21 cellular contexts compared by ENCODE assay signal in the genomic region with DNA sequence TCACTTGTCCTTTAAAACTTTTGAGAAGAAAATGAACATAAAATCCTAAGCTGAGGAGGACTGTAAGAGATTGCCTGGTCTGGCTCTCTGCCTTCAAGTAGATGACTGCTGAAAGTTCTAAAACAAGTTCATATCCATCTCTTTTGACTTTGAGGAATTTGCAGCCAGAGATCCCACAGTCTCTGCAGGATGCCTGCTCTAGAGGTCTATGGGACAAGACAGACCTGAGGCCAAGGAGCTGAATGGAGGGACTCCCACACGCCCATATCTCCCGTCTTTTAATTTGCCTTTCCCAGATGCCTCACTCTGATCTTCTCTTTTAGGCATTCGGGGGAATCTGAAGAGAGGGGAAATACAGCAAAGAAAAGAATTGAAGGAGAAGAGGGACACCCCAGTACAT.
A peak's percentile ranks its signal among the peaks of the same experiment; 100 is the strongest.
DNase-seq lines count a peak whose midpoint lies in the region; ATAC-seq and TF ChIP-seq lines count a peak whose summit lies in the region.
"Had no signal": no experiment of that assay in that cellular context is flagged by ENCODE, and none has a peak within 500 bp of the region (broad histone marks: within the 10 kb centered on the region; RNA-seq: fewer than 3 reads in every experiment).

No MANE protein-coding gene starts in this region.

- peaks cover 4% of the 10 kb centered on the region; the same call in 1 of the 2 replicates for H3K79me2 ChIP-seq in GM23248 (ENCODE audit: insufficient read depth)
- peaks cover 2% of the 10 kb centered on the region for H3K79me2 ChIP-seq in fibroblast of lung (ENCODE audit: control insufficient read depth, insufficient read depth, low read length)

- no peaks in the 10 kb centered on the region for H3K9me3 ChIP-seq in GM23248 (ENCODE audit: low read depth)
- no peaks in the 10 kb centered on the region for H3K9me3 ChIP-seq in fibroblast of lung (ENCODE audit: control insufficient read depth, insufficient read depth, low read depth, low read length)
- H3K9me3 ChIP-seq in sigmoid colon = no peaks in the 10 kb centered on the region
- H3K9me3 ChIP-seq: transverse colon had no signal

- H3K4me1 ChIP-seq in GM23248 (ENCODE audit: insufficient read depth) = peaks cover 44% of the 10 kb centered on the region
- peaks cover 20% of the 10 kb centered on the region for H3K4me1 ChIP-seq in fibroblast of lung (ENCODE audit: control insufficient read depth, extremely low read depth, insufficient read depth, low read length)
- peaks cover 0 to 34% (median 17%) of the 10 kb centered on the region in 4 donors for H3K4me1 ChIP-seq in sigmoid colon

- H3K4me3 Mint-ChIP-seq in WTC11 = no peak overlapping the region
- H3K4me3 Mint-ChIP-seq: activated CD4-positive, alpha-beta memory T cell treated with anti-CD3 and anti-CD28 coated beads, Interleukin-2, amount 10 ng/mL, durations not matched to agents 7 days and 5 days; activated naive CD8-positive, alpha-beta T cell treated with anti-CD3 and anti-CD28 coated beads, Interleukin-2, amount 50 U/mL, for 24 hours; dendritic cell treated with granulocyte-macrophage colony-stimulating factor and Interleukin-4, amounts not matched to agents 40 ng/mL and 50 ng/mL, for 4 days had no signal

- H3K9me2 ChIP-seq in GM23248 (ENCODE audit: insufficient read depth) = no peaks in the 10 kb centered on the region

- H3K27me3 ChIP-seq in GM23248 (replicated peaks; ENCODE audit: insufficient read depth) = no peaks in the 10 kb centered on the region
- no peaks in the 10 kb centered on the region for H3K27me3 ChIP-seq in fibroblast of lung (ENCODE audit: control insufficient read depth, insufficient read depth, low read length)
- no peaks in the 10 kb centered on the region for H3K27me3 ChIP-seq in sigmoid colon
- H3K27me3 ChIP-seq: BLaER1 treated with 17β-estradiol and CSF1 and Interleukin-3, amounts not matched to agents 10 nM and 100 nM; transverse colon had no signal

- peaks cover 4% of the 10 kb centered on the region; the same call in 1 of the 2 replicates for H3K36me3 Mint-ChIP-seq in WTC11

- WGBS in GM23248 (ENCODE audit: low coverage in 1 of 2, low lambda C conversion rate in 2 of 2, missing lambda C conversion rate in 2 of 2), 2 experiments = 58 to 63% methylated on average over 3 of the region's 3 CpGs
- WGBS in sigmoid colon, 2 donors = 88 to 91% methylated on average over 3 of the region's 3 CpGs

- no peak overlapping the region; the same call in 1 of the 2 replicates for H3K9ac ChIP-seq in GM23248
- H3K9ac ChIP-seq in fibroblast of lung (ENCODE audit: insufficient read depth, low read length) = no peak overlapping the region
- H3K9ac ChIP-seq: BLaER1 treated with 17β-estradiol and CSF1 and Interleukin-3, amounts not matched to agents 10 nM and 100 nM had no signal

- H3K36me3 ChIP-seq in GM23248 (ENCODE audit: low read depth) (peaks cover 18% of the 10 kb centered on the region), fibroblast of lung (ENCODE audit: control insufficient read depth, insufficient read depth, low read length) (peaks cover 3% of the 10 kb centered on the region), sigmoid colon (peaks cover 0 to 14% (median 0%) of the 10 kb centered on the region in 4 donors)
- H3K36me3 ChIP-seq: BLaER1 treated with 17β-estradiol and CSF1 and Interleukin-3, amounts not matched to agents 10 nM and 100 nM; transverse colon had no signal

- in situ Hi-C loops in GM23248 (cut with MboI) = no loop called here

- CTCF ChIA-PET in WTC11 (lab: Charles Lee) = no interaction called here

- TF ChIP-seq POLR2A in sigmoid colon (IDR thresholded peaks at IDR 0.05) = no peak

- H3K4me2 ChIP-seq in GM23248 (ENCODE audit: unreplicated experiment) = peak overlapping the region; percentile 15
- H3K4me2 ChIP-seq in fibroblast of lung (ENCODE audit: extremely low read depth, insufficient read depth, low read length) = no peak overlapping the region

- H3K27ac Mint-ChIP-seq in WTC11 = peak overlapping the region; percentile 71; the same call in 1 of the 2 replicates
- H3K27ac Mint-ChIP-seq: activated CD4-positive, alpha-beta memory T cell treated with anti-CD3 and anti-CD28 coated beads, Interleukin-2, amount 10 ng/mL, durations not matched to agents 7 days and 5 days; dendritic cell treated with granulocyte-macrophage colony-stimulating factor and Interleukin-4, amounts not matched to agents 40 ng/mL and 50 ng/mL, for 4 days had no signal

- H4K20me1 ChIP-seq in GM23248 (ENCODE audit: insufficient read depth) = no peaks in the 10 kb centered on the region
- H4K20me1 ChIP-seq in fibroblast of lung (ENCODE audit: control insufficient read depth, extremely low read depth, insufficient read depth, low read length) = no peaks in the 10 kb centered on the region
- H4K20me1 ChIP-seq: BLaER1 treated with 17β-estradiol and CSF1 and Interleukin-3, amounts not matched to agents 10 nM and 100 nM had no signal

- intact Hi-C loops in sigmoid colon (cut with DNase I) = no loop called here

- H3K4me1 Mint-ChIP-seq in WTC11 = peaks cover 29% of the 10 kb centered on the region

- POLR2A ChIA-PET in WTC11 (lab: Charles Lee) = no interaction called here

- H3K27ac ChIP-seq in GM23248 = peak overlapping the region; percentile 1; the same call in 1 of the 2 replicates
- H3K27ac ChIP-seq in fibroblast of lung (ENCODE audit: insufficient read depth, low read length) = peak overlapping the region; percentile 52
- H3K27ac ChIP-seq in sigmoid colon = peak overlapping the region in 3 of 4 donors; percentile 2 to 6 (median 4)
- H3K27ac ChIP-seq: BLaER1 treated with 17β-estradiol and CSF1 and Interleukin-3, amounts not matched to agents 10 nM and 100 nM had no signal

- ATAC-seq in WTC11 (peak; percentile 41), HG03025 (IDR thresholded peaks at IDR 0.05; ENCODE audit: low FRiP score, unreplicated experiment) (no peak), GM21381 (IDR thresholded peaks at IDR 0.05; ENCODE audit: unreplicated experiment) (no peak), GM18498 (IDR thresholded peaks at IDR 0.05; ENCODE audit: unreplicated experiment) (no peak)
- ATAC-seq: HCT116 had no signal

- no peak for TF ChIP-seq EP300 in sigmoid colon (IDR thresholded peaks at IDR 0.05)

- H2AFZ ChIP-seq in GM23248 = no peak overlapping the region
- no peak overlapping the region for H2AFZ ChIP-seq in fibroblast of lung (ENCODE audit: low read length)

- peaks cover 40% of the 10 kb centered on the region for H3F3A ChIP-seq in GM23248 (ENCODE audit: insufficient read depth)

- TF ChIP-seq CTCF in WTC11 (IDR thresholded peaks at IDR 0.05) (no peak), fibroblast of lung (conservative IDR thresholded peaks at IDR 0.05 in 1 of 2, IDR thresholded peaks at IDR 0.05 in 1 of 2; ENCODE audit: low read depth in 1 of 2, low read length in 2 of 2) (no peak), sigmoid colon (IDR thresholded peaks at IDR 0.05) (no peak)

- H3K9me3 Mint-ChIP-seq in WTC11 = peaks cover 5% of the 10 kb centered on the region
- H3K9me3 Mint-ChIP-seq: activated CD4-positive, alpha-beta memory T cell treated with anti-CD3 and anti-CD28 coated beads, Interleukin-2, amount 10 ng/mL, durations not matched to agents 7 days and 5 days; dendritic cell treated with granulocyte-macrophage colony-stimulating factor and Interleukin-4, amounts not matched to agents 40 ng/mL and 50 ng/mL, for 4 days had no signal

- no peaks in the 10 kb centered on the region for H3K27me3 Mint-ChIP-seq in WTC11 (ENCODE audit: low read depth)

- no peak overlapping the region for H3K4me3 ChIP-seq in GM23248
- no peak overlapping the region for H3K4me3 ChIP-seq in fibroblast of lung (replicated peaks in 1 of 4; ENCODE audit: control extremely low read depth in 1 of 4, insufficient read depth in 1 of 4, low read depth in 3 of 4, low read length in 4 of 4)
- H3K4me3 ChIP-seq in sigmoid colon = no peak overlapping the region
- H3K4me3 ChIP-seq: BLaER1 treated with 17β-estradiol and CSF1 and Interleukin-3, amounts not matched to agents 10 nM and 100 nM; transverse colon had no signal

- DNase-seq in GM23248 = no peak
- DNase-seq in WTC11 (ENCODE audit: low spot score) = no peak
- no peak for DNase-seq in fibroblast of lung (ENCODE audit: low read depth in 2 of 2)
- DNase-seq in sigmoid colon = no peak
- no peak for DNase-seq in COR-L47 (lab: John Stamatoyannopoulos, UW)
- DNase-seq: ACHN; activated CD4-positive, alpha-beta memory T cell treated with anti-CD3 and anti-CD28 coated beads, Interleukin-2, amount 10 ng/mL, durations not matched to agents 7 days and 5 days; activated effector memory CD4-positive, alpha-beta T cell treated with anti-CD3 and anti-CD28 coated beads, Interleukin-2, amount 50 U/mL, for 16 hours; activated naive CD8-positive, alpha-beta T cell treated with anti-CD3 and anti-CD28 coated beads, Interleukin-2, amount 50 U/mL, for 24 hours; activated T-cell treated with anti-CD3 and anti-CD28 coated beads for 4 hours; NCI-H187; occipital lobe; stimulated activated CD4-positive, alpha-beta T cell treated with anti-CD3 and anti-CD28 coated beads, Interleukin-4, amount 100 ng/mL, for 24 hours; stimulated activated naive CD4-positive, alpha-beta T cell treated with Interleukin-2 at 50 U/mL for 16 hours; transverse colon had no signal

TF ChIP-seq in WTC11, 78 proteins besides CTCF, POLR2A, EP300 and RAD21 (continues in another document):
- TF ChIP-seq MYBL2 (CRISPR knock-in tag; IDR thresholded peaks at IDR 0.05) = no peak

Comparison
In these comparisons a context has a peak if more than half of its experiments do, and no peak if none do; other contexts are left out.
1. H3K27ac ChIP-seq: peak in every context shown above with its lines; median percentile 52 in fibroblast of lung; 4 in sigmoid colon; 1 in GM23248.